19 cellular contexts compared by ENCODE assay signal in the genomic region with DNA sequence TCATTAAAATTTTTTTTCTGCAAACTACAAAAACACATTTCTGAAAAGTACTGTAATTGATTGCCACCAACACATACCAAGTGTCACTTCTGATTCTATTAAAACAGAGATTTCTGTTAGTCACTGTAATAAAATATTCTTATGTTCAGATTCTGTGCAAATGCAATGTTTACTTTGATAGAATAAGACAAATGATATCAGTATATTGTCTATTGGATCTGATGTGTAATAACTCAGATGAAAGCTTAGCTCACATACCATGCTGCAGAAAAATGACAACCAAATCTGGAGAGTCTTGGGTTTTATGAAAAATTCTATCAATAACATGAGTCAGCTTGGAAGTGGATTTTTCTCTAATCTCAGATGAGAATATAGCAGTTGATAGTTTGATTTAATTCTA.
"Had no signal": no experiment of that assay in that cellular context is flagged by ENCODE, and none has a peak within 500 bp of the region (broad histone marks: within the 10 kb centered on the region; RNA-seq: fewer than 3 reads in every experiment).

No MANE protein-coding gene starts in this region.

- H3K9me3 Mint-ChIP-seq: activated T-cell treated with anti-CD3 and anti-CD28 coated beads, Interleukin-2, amount 50 U/mL, for 4 hours had no signal

- DNase-seq: activated CD4-positive, alpha-beta T cell treated with anti-CD3 and anti-CD28 coated beads for 36 hours; activated CD4-positive, alpha-beta T cell treated with anti-CD3 and anti-CD28 coated beads, Interleukin-2, amount 50 U/mL, for 1 hour; activated CD8-positive, alpha-beta T cell treated with anti-CD3 and anti-CD28 coated beads, Interleukin-2, amount 10 ng/mL, durations not matched to agents 7 days and 5 days; activated gamma-delta T cell; activated naive CD4-positive, alpha-beta T cell treated with anti-CD3 and anti-CD28 coated beads, Interleukin-2, amount 50 U/mL, for 16 hours; activated T-cell treated with anti-CD3 and anti-CD28 coated beads, Interleukin-2, amount 50 U/mL, for 4 hours; anterior cingulate cortex; cerebellar nuclear complex; Karpas-422; MM.1S; NCI-H1105; NCI-H1436; NCI-H1694 treated with DMSO at 0.1 percent for 48 hours; NCI-H2029 treated with DMSO at 0.1 percent for 48 hours; NCI-H2227 treated with DMSO at 0.1 percent for 48 hours; NCI-H526; NCI-H774; SIG-M5; WERI-Rb-1 had no signal

- H3K27ac Mint-ChIP-seq: activated CD4-positive, alpha-beta T cell treated with anti-CD3 and anti-CD28 coated beads for 36 hours had no signal

- ATAC-seq: activated CD4-positive, alpha-beta T cell treated with anti-CD3 and anti-CD28 coated beads for 36 hours; activated CD8-positive, alpha-beta T cell treated with anti-CD3 and anti-CD28 coated beads, Interleukin-2, amount 10 ng/mL, durations not matched to agents 7 days and 5 days; activated T-cell treated with anti-CD3 and anti-CD28 coated beads, Interleukin-2, amount 50 U/mL, for 4 hours had no signal

- H3K27me3 Mint-ChIP-seq: activated CD4-positive, alpha-beta T cell treated with anti-CD3 and anti-CD28 coated beads for 36 hours had no signal

- H3K36me3 ChIP-seq: WERI-Rb-1 had no signal

- H3K27ac ChIP-seq: WERI-Rb-1 had no signal
